Comparison of ENCODE assay signal across 2 cellular contexts in genomic region chr4:187065836-187066235, GRCh38.
TF ChIP-seq lines count a peak whose summit lies in the region.

No MANE protein-coding gene starts in this region.

TF ChIP-seq in GM23338, 12 proteins besides CTCF, POLR2A, EP300 and RAD21 (continued from another document):
- TF ChIP-seq, protein P1, sequence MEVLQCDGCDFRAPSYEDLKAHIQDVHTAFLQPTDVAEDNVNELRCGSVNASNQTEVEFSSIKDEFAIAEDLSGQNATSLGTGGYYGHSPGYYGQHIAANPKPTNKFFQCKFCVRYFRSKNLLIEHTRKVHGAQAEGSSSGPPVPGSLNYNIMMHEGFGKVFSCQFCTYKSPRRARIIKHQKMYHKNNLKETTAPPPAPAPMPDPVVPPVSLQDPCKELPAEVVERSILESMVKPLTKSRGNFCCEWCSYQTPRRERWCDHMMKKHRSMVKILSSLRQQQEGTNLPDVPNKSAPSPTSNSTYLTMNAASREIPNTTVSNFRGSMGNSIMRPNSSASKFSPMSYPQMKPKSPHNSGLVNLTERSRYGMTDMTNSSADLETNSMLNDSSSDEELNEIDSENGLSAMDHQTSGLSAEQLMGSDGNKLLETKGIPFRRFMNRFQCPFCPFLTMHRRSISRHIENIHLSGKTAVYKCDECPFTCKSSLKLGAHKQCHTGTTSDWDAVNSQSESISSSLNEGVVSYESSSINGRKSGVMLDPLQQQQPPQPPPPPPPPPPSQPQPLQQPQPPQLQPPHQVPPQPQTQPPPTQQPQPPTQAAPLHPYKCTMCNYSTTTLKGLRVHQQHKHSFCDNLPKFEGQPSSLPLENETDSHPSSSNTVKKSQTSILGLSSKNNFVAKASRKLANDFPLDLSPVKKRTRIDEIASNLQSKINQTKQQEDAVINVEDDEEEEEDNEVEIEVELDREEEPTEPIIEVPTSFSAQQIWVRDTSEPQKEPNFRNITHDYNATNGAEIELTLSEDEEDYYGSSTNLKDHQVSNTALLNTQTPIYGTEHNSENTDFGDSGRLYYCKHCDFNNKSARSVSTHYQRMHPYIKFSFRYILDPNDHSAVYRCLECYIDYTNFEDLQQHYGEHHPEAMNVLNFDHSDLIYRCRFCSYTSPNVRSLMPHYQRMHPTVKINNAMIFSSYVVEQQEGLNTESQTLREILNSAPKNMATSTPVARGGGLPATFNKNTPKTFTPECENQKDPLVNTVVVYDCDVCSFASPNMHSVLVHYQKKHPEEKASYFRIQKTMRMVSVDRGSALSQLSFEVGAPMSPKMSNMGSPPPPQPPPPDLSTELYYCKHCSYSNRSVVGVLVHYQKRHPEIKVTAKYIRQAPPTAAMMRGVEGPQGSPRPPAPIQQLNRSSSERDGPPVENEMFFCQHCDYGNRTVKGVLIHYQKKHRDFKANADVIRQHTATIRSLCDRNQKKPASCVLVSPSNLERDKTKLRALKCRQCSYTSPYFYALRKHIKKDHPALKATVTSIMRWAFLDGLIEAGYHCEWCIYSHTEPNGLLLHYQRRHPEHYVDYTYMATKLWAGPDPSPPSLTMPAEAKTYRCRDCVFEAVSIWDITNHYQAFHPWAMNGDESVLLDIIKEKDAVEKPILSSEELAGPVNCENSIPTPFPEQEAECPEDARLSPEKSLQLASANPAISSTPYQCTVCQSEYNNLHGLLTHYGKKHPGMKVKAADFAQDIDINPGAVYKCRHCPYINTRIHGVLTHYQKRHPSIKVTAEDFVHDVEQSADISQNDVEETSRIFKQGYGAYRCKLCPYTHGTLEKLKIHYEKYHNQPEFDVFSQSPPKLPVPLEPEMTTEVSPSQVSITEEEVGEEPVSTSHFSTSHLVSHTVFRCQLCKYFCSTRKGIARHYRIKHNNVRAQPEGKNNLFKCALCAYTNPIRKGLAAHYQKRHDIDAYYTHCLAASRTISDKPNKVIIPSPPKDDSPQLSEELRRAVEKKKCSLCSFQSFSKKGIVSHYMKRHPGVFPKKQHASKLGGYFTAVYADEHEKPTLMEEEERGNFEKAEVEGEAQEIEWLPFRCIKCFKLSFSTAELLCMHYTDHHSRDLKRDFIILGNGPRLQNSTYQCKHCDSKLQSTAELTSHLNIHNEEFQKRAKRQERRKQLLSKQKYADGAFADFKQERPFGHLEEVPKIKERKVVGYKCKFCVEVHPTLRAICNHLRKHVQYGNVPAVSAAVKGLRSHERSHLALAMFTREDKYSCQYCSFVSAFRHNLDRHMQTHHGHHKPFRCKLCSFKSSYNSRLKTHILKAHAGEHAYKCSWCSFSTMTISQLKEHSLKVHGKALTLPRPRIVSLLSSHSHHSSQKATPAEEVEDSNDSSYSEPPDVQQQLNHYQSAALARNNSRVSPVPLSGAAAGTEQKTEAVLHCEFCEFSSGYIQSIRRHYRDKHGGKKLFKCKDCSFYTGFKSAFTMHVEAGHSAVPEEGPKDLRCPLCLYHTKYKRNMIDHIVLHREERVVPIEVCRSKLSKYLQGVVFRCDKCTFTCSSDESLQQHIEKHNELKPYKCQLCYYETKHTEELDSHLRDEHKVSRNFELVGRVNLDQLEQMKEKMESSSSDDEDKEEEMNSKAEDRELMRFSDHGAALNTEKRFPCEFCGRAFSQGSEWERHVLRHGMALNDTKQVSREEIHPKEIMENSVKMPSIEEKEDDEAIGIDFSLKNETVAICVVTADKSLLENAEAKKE (CRISPR knock-in tag; IDR thresholded peaks at IDR 0.05): no peak
- TF ChIP-seq REST (IDR thresholded peaks at IDR 0.05; ENCODE audit: unreplicated experiment): no peak
- TF ChIP-seq, protein P2, sequence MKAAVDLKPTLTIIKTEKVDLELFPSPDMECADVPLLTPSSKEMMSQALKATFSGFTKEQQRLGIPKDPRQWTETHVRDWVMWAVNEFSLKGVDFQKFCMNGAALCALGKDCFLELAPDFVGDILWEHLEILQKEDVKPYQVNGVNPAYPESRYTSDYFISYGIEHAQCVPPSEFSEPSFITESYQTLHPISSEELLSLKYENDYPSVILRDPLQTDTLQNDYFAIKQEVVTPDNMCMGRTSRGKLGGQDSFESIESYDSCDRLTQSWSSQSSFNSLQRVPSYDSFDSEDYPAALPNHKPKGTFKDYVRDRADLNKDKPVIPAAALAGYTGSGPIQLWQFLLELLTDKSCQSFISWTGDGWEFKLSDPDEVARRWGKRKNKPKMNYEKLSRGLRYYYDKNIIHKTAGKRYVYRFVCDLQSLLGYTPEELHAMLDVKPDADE (IDR thresholded peaks at IDR 0.05): no peak
- no peak for TF ChIP-seq EZH2 (IDR thresholded peaks at IDR 0.05; ENCODE audit: low read depth, unreplicated experiment)

TF ChIP-seq in GM12891, 5 proteins besides CTCF, POLR2A, EP300 and RAD21 (continued from another document):
- TF ChIP-seq PAX5 (IDR thresholded peaks at IDR 0.05; ENCODE audit: insufficient read depth, low read length, severe bottlenecking) (no peak), TAF1 (IDR thresholded peaks at IDR 0.05; ENCODE audit: low read depth, low read length) (no peak), POU2F2 (IDR thresholded peaks at IDR 0.05; ENCODE audit: low read depth, low read length) (no peak), POLR2AphosphoS5 (IDR thresholded peaks at IDR 0.05; ENCODE audit: low read depth, low read length) (no peak)
